Comparison of ENCODE assay signal across 8 cellular contexts in the genomic region with DNA sequence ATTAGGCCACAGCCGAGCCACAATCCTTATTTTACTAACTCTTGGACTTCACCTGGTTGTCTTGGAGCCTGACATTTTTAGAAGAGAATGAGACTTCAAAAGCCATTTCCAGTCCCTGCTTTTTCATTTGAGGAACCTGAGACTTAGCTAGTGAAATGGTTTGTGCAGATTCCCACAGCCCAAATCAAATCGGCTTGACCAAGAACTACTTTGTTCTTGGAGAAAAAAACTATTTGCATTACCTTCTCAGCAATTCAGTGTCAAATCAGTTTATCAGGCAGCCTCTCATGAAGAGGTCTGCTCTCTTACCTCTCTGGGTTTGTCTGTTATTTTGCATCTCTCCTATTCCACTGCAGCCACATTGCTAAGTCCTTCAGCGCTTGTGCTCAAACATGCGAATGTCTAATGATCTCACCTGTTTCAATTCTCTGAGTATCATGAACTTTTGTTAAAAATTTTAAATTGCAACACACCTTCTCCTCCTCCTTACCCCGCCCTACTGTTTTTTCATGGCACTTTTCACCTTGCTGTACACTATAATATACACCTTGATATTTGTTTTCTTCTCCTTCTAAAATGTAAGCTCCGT.
DNase-seq lines count a peak whose midpoint lies in the region; ATAC-seq and TF ChIP-seq lines count a peak whose summit lies in the region.

No MANE protein-coding gene starts in this region.

- POLR2A ChIA-PET in AG04449 (lab: Yijun Ruan, JAX) = no interaction called here

- H3K4me1 ChIP-seq in iPS DF 6.9 (ENCODE audit: control insufficient read depth, insufficient read depth, low read length) = no peaks in the 10 kb centered on the region

- CTCF ChIA-PET in AG04449 (lab: Yijun Ruan, JAX) = no interaction called here

- DNase-seq in AG04449 (ENCODE audit: low read depth, low spot score) (no peak), iPS DF 6.9 (ENCODE audit: low read depth, low spot score) (no peak), substantia nigra (lab: John Stamatoyannopoulos, UW) (no peak), DMS79 treated with DMSO at 0.1 percent for 48 hours (lab: John Stamatoyannopoulos, UW) (no peak), GOT3 (lab: John Stamatoyannopoulos, UW) (no peak)
- DNase-seq in activated effector memory CD4-positive, alpha-beta T cell treated with anti-CD3 and anti-CD28 coated beads, Interleukin-2, amount 50 U/mL, for 16 hours = no peak

- H3K36me3 ChIP-seq in iPS DF 6.9 (ENCODE audit: control insufficient read depth, insufficient read depth, low read length) = no peaks in the 10 kb centered on the region

- no peaks in the 10 kb centered on the region for H3K27me3 ChIP-seq in iPS DF 6.9 (ENCODE audit: control insufficient read depth, insufficient read depth, low read length)

- H3K9me3 ChIP-seq in iPS DF 6.9 (ENCODE audit: control insufficient read depth, insufficient read depth, low read length) = no peaks in the 10 kb centered on the region

- ATAC-seq in GM21528 (IDR thresholded peaks at IDR 0.05; ENCODE audit: low FRiP score, unreplicated experiment) = peak; percentile 23

- H3K27ac ChIP-seq in VCaP = peak overlapping the region; percentile 98
- no peak overlapping the region for H3K27ac ChIP-seq in iPS DF 6.9 (ENCODE audit: low read length)
- H3K27ac ChIP-seq in substantia nigra (ENCODE audit: low read depth, low read length, poor library complexity, severe bottlenecking) = peak overlapping the region; percentile 94

- peak overlapping the region; percentile 98 for H3K4me3 ChIP-seq in AG04449 (ENCODE audit: low read depth, low read length)
- H3K4me3 ChIP-seq in iPS DF 6.9 (ENCODE audit: low read length) = peak overlapping the region; percentile 92; the same call in 1 of the 2 replicates

- TF ChIP-seq CTCF in AG04449 (IDR thresholded peaks at IDR 0.05; ENCODE audit: insufficient read depth, low read length, missing control alignments) = no peak
- no peak for TF ChIP-seq CTCF in VCaP (conservative IDR thresholded peaks at IDR 0.05)

- no CpG with 5 or more reads among the region's 6 CpGs for WGBS in iPS DF 6.9 (ENCODE audit: insufficient coverage, insufficient read length)
